ENCODE assay signal across 8 cellular contexts in genomic region chr3:192850501-192850981, GRCh38.
DNase-seq lines count a peak whose midpoint lies in the region; ATAC-seq and TF ChIP-seq lines count a peak whose summit lies in the region.

No MANE protein-coding gene starts in this region.

- no peaks in the 10 kb centered on the region for H3K9me2 ChIP-seq in Karpas-422 (replicated peaks; ENCODE audit: insufficient read depth, low read length)

- intact Hi-C loops in CD14-positive monocyte (cut with micrococcal nuclease), result loop anchor here in 1 of 2 donors (10.0 kb wide), 1 partner anchor 64 kb away; the partner anchor contains the start of gene MB21D2

- no peak overlapping the region for H3K4me3 ChIP-seq in Karpas-422 (ENCODE audit: low read length)

- peak overlapping the region; percentile 27 for H3K27ac Mint-ChIP-seq in T-helper 2 cell treated with Interferon-gamma antibody and Interleukin-4, amounts not matched to agents 5 μg/mL and 100 μg/mL, for 36 hours
- H3K27ac Mint-ChIP-seq in CD14-positive monocyte, result peak overlapping the region in 3 of 7 donors; percentile 1 to 37 (median 3)

- no peaks in the 10 kb centered on the region for H3K79me2 ChIP-seq in Karpas-422 (ENCODE audit: low read length)

- TF ChIP-seq CTCF in foreskin keratinocyte (conservative IDR thresholded peaks at IDR 0.05), result no peak
- no peak for TF ChIP-seq CTCF in CD14-positive monocyte (IDR thresholded peaks at IDR 0.05)

- H2AFZ ChIP-seq in Karpas-422 (ENCODE audit: low read length), result no peak overlapping the region

- no peaks in the 10 kb centered on the region for H4K20me1 ChIP-seq in Karpas-422 (ENCODE audit: insufficient read depth, low read depth, low read length)

- H3K4me1 ChIP-seq in foreskin keratinocyte (peaks cover 38% of the 10 kb centered on the region), Karpas-422 (ENCODE audit: low read length) (no peaks in the 10 kb centered on the region)

- H3K9me3 ChIP-seq in Karpas-422 (ENCODE audit: low read length), result no peaks in the 10 kb centered on the region

- no peaks in the 10 kb centered on the region for H3K9me3 Mint-ChIP-seq in T-helper 2 cell treated with Interferon-gamma antibody and Interleukin-4, amounts not matched to agents 5 μg/mL and 100 μg/mL, for 36 hours
- peaks cover 0 to 3% (median 0%) of the 10 kb centered on the region in 7 donors for H3K9me3 Mint-ChIP-seq in CD14-positive monocyte

- no peaks in the 10 kb centered on the region for H3K36me3 ChIP-seq in Karpas-422 (ENCODE audit: insufficient read depth, low read length)

- no peaks in the 10 kb centered on the region for H3K36me3 Mint-ChIP-seq in T-helper 2 cell treated with Interferon-gamma antibody and Interleukin-4, amounts not matched to agents 5 μg/mL and 100 μg/mL, for 36 hours (ENCODE audit: low read depth)
- H3K36me3 Mint-ChIP-seq in CD14-positive monocyte, result no peaks in the 10 kb centered on the region

- H3K4me3 Mint-ChIP-seq in T-helper 2 cell treated with Interferon-gamma antibody and Interleukin-4, amounts not matched to agents 5 μg/mL and 100 μg/mL, for 36 hours, result no peak overlapping the region
- no peak overlapping the region for H3K4me3 Mint-ChIP-seq in CD14-positive monocyte

- no peaks in the 10 kb centered on the region for H3K27me3 Mint-ChIP-seq in T-helper 2 cell treated with Interferon-gamma antibody and Interleukin-4, amounts not matched to agents 5 μg/mL and 100 μg/mL, for 36 hours (ENCODE audit: low read depth)
- H3K27me3 Mint-ChIP-seq in CD14-positive monocyte (ENCODE audit: low read depth in 3 of 3), result peaks cover 0 to 3% (median 0%) of the 10 kb centered on the region in 3 donors

- H3K27ac ChIP-seq in foreskin keratinocyte (peak overlapping the region; percentile 85), Karpas-422 (ENCODE audit: low read length) (no peak overlapping the region)

- peaks cover 28% of the 10 kb centered on the region for H3K4me1 Mint-ChIP-seq in T-helper 2 cell treated with Interferon-gamma antibody and Interleukin-4, amounts not matched to agents 5 μg/mL and 100 μg/mL, for 36 hours (ENCODE audit: low read depth)
- H3K4me1 Mint-ChIP-seq in CD14-positive monocyte, result peaks cover 7% of the 10 kb centered on the region

- peak; percentile 77 for DNase-seq in T-helper 2 cell treated with Interferon-gamma antibody and Interleukin-4, amounts not matched to agents 5 μg/mL and 100 μg/mL, for 36 hours (ENCODE audit: low spot score)
- DNase-seq in foreskin keratinocyte (peak; percentile 98 to 99), Karpas-422 (no peak), cerebellum (ENCODE audit: low spot score) (no peak), CD14-positive monocyte (ENCODE audit: low spot score) (no peak)
- peak; percentile 49 for DNase-seq in stimulated activated naive CD8-positive, alpha-beta T cell treated with anti-CD3 and anti-CD28 coated beads, Interleukin-15, Interleukin-2, amounts not matched to agents 100 U/mL and 50 U/mL, for 24 hours

- no peak overlapping the region for H3K9ac ChIP-seq in Karpas-422 (ENCODE audit: low read length)

- H3K27me3 ChIP-seq in foreskin keratinocyte (no peaks in the 10 kb centered on the region), Karpas-422 (ENCODE audit: low read length) (peaks cover 2% of the 10 kb centered on the region; the same call in 1 of the 2 replicates)

- ATAC-seq in GM19328 (IDR thresholded peaks at IDR 0.05; ENCODE audit: unreplicated experiment) (peak; percentile 67), HG03060 (IDR thresholded peaks at IDR 0.05; ENCODE audit: low read depth, unreplicated experiment) (peak; percentile 75), foreskin keratinocyte (peak; percentile 94)
- peak; percentile 94 for ATAC-seq in stimulated activated naive CD8-positive, alpha-beta T cell treated with anti-CD3 and anti-CD28 coated beads, Interleukin-15, Interleukin-2, amounts not matched to agents 100 U/mL and 50 U/mL, for 24 hours

- H3K4me2 ChIP-seq in Karpas-422 (ENCODE audit: low read depth, low read length, poor library complexity, severe bottlenecking), result no peak overlapping the region

Comparison
In these comparisons a context has a peak if more than half of its experiments do, and no peak if none do; other contexts are left out.
1. DNase-seq: peak in T-helper 2 cell treated with Interferon-gamma antibody and Interleukin-4, amounts not matched to agents 5 μg/mL and 100 μg/mL, for 36 hours (single experiment), foreskin keratinocyte (2 of 2) and stimulated activated naive CD8-positive, alpha-beta T cell treated with anti-CD3 and anti-CD28 coated beads, Interleukin-15, Interleukin-2, amounts not matched to agents 100 U/mL and 50 U/mL, for 24 hours (single experiment); none in Karpas-422 (single experiment), cerebellum (single experiment) and CD14-positive monocyte (single experiment).
2. Peak in every context shown above with its lines, with median percentiles within 50 percentile points of each other: ATAC-seq.